Comparison of ENCODE assay signal across 4 cellular contexts in the genomic region with DNA sequence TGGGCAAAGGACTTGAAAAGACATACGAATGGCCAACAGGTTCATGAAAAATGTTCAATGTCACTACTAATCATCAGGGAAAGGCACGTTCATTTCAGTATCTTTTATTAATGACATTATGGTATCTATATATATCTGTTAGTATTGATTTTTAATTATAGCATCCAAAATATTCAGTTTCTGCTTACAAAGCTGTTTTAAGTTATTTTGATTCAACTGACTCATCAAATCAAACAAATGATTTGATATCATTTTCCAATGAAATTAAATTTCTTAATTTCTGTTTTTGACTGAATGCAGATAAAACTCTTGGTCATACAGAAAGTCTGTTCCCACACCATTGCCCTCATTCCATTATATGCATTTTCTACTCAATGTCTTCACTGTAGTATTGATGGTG.
A peak's percentile ranks its signal among the peaks of the same experiment; 100 is the strongest.
TF ChIP-seq lines count a peak whose summit lies in the region.

No MANE protein-coding gene starts in this region.

TF ChIP-seq in HepG2, 621 proteins besides CTCF, POLR2A, EP300 and RAD21:
- TF ChIP-seq IKZF4 (CRISPR knock-in tag; IDR thresholded peaks at IDR 0.05; ENCODE audit: borderline replicate concordance, low read depth, not compliant biosample characterization) (no peak), ZNF839 (CRISPR knock-in tag; IDR thresholded peaks at IDR 0.05; ENCODE audit: borderline replicate concordance) (no peak), ZNF747 (CRISPR knock-in tag; IDR thresholded peaks at IDR 0.05; ENCODE audit: borderline replicate concordance) (no peak), MAFF (IDR thresholded peaks at IDR 0.05; ENCODE audit: low read depth, low read length) (peak; percentile 61; the same call in 1 of the 2 replicates), ZNF543 (CRISPR knock-in tag; IDR thresholded peaks at IDR 0.05) (no peak), RNF2 (conservative IDR thresholded peaks at IDR 0.05; ENCODE audit: low read depth) (no peak), HCFC1 (IDR thresholded peaks at IDR 0.05; ENCODE audit: low read depth, low read length) (no peak), ZBTB8A (CRISPR knock-in tag; IDR thresholded peaks at IDR 0.05; ENCODE audit: borderline replicate concordance, low read depth) (no peak), FOSL2 (CRISPR knock-in tag; IDR thresholded peaks at IDR 0.05) (no peak), MAFK (conservative IDR thresholded peaks at IDR 0.05 in 1 of 2, IDR thresholded peaks at IDR 0.05 in 1 of 2; ENCODE audit: low read length in 2 of 2) (peak in 1 of 2 experiments; percentile 66; a peak in 2 of 4 replicates)

TF ChIP-seq in A549, 52 proteins besides CTCF, POLR2A, EP300 and RAD21:
- TF ChIP-seq MAFK (IDR thresholded peaks at IDR 0.05; ENCODE audit: partially characterized antibody) = peak; percentile 53
- TF ChIP-seq RFX5 (IDR thresholded peaks at IDR 0.05) = no peak

TF ChIP-seq in IMR-90, 13 proteins besides CTCF, POLR2A, EP300 and RAD21:
- TF ChIP-seq SMC3 (IDR thresholded peaks at IDR 0.05; ENCODE audit: low read depth, low read length) (no peak), BHLHE40 (IDR thresholded peaks at IDR 0.05; ENCODE audit: low read depth, low read length) (no peak), CEBPB (IDR thresholded peaks at IDR 0.05; ENCODE audit: low read depth, low read length) (no peak), MAFK (IDR thresholded peaks at IDR 0.05; ENCODE audit: low read depth, low read length) (peak; percentile 37; the same call in 1 of the 2 replicates)
TF ChIP-seq in IMR-90: peak in this region for 1.

TF ChIP-seq in K562, 482 proteins besides CTCF, POLR2A, EP300 and RAD21:
- no peak for TF ChIP-seq CBX2 (IDR thresholded peaks at IDR 0.05; ENCODE audit: insufficient read depth, low read length, poor library complexity, severe bottlenecking)
- no peak for TF ChIP-seq DIDO1 (tag; IDR thresholded peaks at IDR 0.05; ENCODE audit: low read depth)
- TF ChIP-seq XRCC4 (IDR thresholded peaks at IDR 0.05; ENCODE audit: extremely low read depth, insufficient read depth, insufficient read length) = no peak
- no peak for TF ChIP-seq DMBX1 (CRISPR knock-in tag; IDR thresholded peaks at IDR 0.05; ENCODE audit: borderline replicate concordance)
- TF ChIP-seq, protein P1, sequence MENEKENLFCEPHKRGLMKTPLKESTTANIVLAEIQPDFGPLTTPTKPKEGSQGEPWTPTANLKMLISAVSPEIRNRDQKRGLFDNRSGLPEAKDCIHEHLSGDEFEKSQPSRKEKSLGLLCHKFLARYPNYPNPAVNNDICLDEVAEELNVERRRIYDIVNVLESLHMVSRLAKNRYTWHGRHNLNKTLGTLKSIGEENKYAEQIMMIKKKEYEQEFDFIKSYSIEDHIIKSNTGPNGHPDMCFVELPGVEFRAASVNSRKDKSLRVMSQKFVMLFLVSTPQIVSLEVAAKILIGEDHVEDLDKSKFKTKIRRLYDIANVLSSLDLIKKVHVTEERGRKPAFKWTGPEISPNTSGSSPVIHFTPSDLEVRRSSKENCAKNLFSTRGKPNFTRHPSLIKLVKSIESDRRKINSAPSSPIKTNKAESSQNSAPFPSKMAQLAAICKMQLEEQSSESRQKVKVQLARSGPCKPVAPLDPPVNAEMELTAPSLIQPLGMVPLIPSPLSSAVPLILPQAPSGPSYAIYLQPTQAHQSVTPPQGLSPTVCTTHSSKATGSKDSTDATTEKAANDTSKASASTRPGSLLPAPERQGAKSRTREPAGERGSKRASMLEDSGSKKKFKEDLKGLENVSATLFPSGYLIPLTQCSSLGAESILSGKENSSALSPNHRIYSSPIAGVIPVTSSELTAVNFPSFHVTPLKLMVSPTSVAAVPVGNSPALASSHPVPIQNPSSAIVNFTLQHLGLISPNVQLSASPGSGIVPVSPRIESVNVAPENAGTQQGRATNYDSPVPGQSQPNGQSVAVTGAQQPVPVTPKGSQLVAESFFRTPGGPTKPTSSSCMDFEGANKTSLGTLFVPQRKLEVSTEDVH (IDR thresholded peaks at IDR 0.05; ENCODE audit: low read depth, partially characterized antibody) = no peak
- peak; percentile 29; the same call in 1 of the 2 replicates for TF ChIP-seq C11orf30 (IDR thresholded peaks at IDR 0.05; ENCODE audit: low read depth)
- TF ChIP-seq, protein P2, sequence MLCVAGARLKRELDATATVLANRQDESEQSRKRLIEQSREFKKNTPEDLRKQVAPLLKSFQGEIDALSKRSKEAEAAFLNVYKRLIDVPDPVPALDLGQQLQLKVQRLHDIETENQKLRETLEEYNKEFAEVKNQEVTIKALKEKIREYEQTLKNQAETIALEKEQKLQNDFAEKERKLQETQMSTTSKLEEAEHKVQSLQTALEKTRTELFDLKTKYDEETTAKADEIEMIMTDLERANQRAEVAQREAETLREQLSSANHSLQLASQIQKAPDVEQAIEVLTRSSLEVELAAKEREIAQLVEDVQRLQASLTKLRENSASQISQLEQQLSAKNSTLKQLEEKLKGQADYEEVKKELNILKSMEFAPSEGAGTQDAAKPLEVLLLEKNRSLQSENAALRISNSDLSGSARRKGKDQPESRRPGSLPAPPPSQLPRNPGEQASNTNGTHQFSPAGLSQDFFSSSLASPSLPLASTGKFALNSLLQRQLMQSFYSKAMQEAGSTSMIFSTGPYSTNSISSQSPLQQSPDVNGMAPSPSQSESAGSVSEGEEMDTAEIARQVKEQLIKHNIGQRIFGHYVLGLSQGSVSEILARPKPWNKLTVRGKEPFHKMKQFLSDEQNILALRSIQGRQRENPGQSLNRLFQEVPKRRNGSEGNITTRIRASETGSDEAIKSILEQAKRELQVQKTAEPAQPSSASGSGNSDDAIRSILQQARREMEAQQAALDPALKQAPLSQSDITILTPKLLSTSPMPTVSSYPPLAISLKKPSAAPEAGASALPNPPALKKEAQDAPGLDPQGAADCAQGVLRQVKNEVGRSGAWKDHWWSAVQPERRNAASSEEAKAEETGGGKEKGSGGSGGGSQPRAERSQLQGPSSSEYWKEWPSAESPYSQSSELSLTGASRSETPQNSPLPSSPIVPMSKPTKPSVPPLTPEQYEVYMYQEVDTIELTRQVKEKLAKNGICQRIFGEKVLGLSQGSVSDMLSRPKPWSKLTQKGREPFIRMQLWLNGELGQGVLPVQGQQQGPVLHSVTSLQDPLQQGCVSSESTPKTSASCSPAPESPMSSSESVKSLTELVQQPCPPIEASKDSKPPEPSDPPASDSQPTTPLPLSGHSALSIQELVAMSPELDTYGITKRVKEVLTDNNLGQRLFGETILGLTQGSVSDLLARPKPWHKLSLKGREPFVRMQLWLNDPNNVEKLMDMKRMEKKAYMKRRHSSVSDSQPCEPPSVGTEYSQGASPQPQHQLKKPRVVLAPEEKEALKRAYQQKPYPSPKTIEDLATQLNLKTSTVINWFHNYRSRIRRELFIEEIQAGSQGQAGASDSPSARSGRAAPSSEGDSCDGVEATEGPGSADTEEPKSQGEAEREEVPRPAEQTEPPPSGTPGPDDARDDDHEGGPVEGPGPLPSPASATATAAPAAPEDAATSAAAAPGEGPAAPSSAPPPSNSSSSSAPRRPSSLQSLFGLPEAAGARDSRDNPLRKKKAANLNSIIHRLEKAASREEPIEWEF (CRISPR knock-in tag; IDR thresholded peaks at IDR 0.05) = no peak
- TF ChIP-seq ARID4B (CRISPR knock-in tag; IDR thresholded peaks at IDR 0.05) = no peak
- no peak for TF ChIP-seq NFATC3 (IDR thresholded peaks at IDR 0.05)
- TF ChIP-seq ZNF511 (CRISPR knock-in tag; IDR thresholded peaks at IDR 0.05) = no peak
- TF ChIP-seq ZBTB49 (CRISPR knock-in tag; IDR thresholded peaks at IDR 0.05; ENCODE audit: borderline replicate concordance) = no peak
- peak; percentile 59 for TF ChIP-seq ZNF316 (IDR thresholded peaks at IDR 0.05)
- TF ChIP-seq CEBPZ (IDR thresholded peaks at IDR 0.05; ENCODE audit: borderline replicate concordance, low read depth, low read length) = no peak
- no peak for TF ChIP-seq IFI16 (CRISPR knock-in tag; IDR thresholded peaks at IDR 0.05)
- no peak for TF ChIP-seq ZNF780A (CRISPR knock-in tag; IDR thresholded peaks at IDR 0.05)
